Comparison of ENCODE assay signal across 1 cellular context in genomic region chr17:58501451-58501850, GRCh38.
TF ChIP-seq lines count a peak whose summit lies in the region.

No MANE protein-coding gene starts in this region.

TF ChIP-seq in K562, 482 proteins besides CTCF, POLR2A, EP300 and RAD21:
- peak; percentile 64; the same call in 1 of the 2 replicates for TF ChIP-seq ZNF277 (CRISPR knock-in tag; IDR thresholded peaks at IDR 0.05; ENCODE audit: borderline replicate concordance)
- 0 out of 2 replicates have a peak, but pooled peaks have one; percentile 57 for TF ChIP-seq ZNF707 (CRISPR knock-in tag; conservative IDR thresholded peaks at IDR 0.05)
- 0 out of 2 replicates have a peak, but pooled peaks have one; percentile 77 for TF ChIP-seq ZNF408 (CRISPR knock-in tag; IDR thresholded peaks at IDR 0.05; ENCODE audit: low read depth)
- TF ChIP-seq, protein P1, sequence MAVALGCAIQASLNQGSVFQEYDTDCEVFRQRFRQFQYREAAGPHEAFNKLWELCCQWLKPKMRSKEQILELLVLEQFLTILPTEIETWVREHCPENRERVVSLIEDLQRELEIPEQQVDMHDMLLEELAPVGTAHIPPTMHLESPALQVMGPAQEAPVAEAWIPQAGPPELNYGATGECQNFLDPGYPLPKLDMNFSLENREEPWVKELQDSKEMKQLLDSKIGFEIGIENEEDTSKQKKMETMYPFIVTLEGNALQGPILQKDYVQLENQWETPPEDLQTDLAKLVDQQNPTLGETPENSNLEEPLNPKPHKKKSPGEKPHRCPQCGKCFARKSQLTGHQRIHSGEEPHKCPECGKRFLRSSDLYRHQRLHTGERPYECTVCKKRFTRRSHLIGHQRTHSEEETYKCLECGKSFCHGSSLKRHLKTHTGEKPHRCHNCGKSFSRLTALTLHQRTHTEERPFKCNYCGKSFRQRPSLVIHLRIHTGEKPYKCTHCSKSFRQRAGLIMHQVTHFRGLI (CRISPR knock-in tag; IDR thresholded peaks at IDR 0.05), result peak; percentile 56; the same call in 1 of the 2 replicates
- 0 out of 6 replicates have a peak, but pooled peaks of 1 of the 3 experiments have one; percentile 28 for TF ChIP-seq ZBTB11 (CRISPR knock-in tag; IDR thresholded peaks at IDR 0.05)
- TF ChIP-seq KLF6 (CRISPR knock-in tag; IDR thresholded peaks at IDR 0.05; ENCODE audit: borderline replicate concordance), result no peak
- no peak for TF ChIP-seq FOXJ3 (CRISPR knock-in tag; IDR thresholded peaks at IDR 0.05)
- no peak for TF ChIP-seq SMARCA4 (IDR thresholded peaks at IDR 0.05)
- TF ChIP-seq, protein P2, sequence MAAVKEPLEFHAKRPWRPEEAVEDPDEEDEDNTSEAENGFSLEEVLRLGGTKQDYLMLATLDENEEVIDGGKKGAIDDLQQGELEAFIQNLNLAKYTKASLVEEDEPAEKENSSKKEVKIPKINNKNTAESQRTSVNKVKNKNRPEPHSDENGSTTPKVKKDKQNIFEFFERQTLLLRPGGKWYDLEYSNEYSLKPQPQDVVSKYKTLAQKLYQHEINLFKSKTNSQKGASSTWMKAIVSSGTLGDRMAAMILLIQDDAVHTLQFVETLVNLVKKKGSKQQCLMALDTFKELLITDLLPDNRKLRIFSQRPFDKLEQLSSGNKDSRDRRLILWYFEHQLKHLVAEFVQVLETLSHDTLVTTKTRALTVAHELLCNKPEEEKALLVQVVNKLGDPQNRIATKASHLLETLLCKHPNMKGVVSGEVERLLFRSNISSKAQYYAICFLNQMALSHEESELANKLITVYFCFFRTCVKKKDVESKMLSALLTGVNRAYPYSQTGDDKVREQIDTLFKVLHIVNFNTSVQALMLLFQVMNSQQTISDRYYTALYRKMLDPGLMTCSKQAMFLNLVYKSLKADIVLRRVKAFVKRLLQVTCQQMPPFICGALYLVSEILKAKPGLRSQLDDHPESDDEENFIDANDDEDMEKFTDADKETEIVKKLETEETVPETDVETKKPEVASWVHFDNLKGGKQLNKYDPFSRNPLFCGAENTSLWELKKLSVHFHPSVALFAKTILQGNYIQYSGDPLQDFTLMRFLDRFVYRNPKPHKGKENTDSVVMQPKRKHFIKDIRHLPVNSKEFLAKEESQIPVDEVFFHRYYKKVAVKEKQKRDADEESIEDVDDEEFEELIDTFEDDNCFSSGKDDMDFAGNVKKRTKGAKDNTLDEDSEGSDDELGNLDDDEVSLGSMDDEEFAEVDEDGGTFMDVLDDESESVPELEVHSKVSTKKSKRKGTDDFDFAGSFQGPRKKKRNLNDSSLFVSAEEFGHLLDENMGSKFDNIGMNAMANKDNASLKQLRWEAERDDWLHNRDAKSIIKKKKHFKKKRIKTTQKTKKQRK (IDR thresholded peaks at IDR 0.05; ENCODE audit: borderline replicate concordance, low read depth, low read length), result no peak
